Comparison of ENCODE assay signal across 2 cellular contexts in the genomic region with DNA sequence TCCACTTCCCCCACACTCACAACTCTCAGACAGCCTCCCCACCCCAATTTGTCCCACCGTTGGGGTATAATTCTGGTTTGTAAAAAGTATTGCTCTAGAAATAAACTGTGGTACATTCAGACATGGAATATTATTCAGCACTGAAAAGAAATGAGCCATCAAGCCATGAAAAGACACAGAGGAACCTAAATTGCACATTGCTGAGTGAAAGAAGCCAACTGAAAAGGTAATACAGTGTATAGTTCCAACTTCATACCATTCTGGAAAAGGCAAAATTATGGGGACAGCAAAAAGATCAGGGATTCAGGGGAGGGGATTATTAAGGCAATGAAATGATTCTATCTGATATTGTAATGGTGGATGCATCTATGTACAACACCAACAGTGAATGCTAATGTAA.
TF ChIP-seq lines count a peak whose summit lies in the region.

No MANE protein-coding gene starts in this region.

TF ChIP-seq in A549, 52 proteins besides CTCF, POLR2A, EP300 and RAD21:
- no peak for TF ChIP-seq CBX2 (IDR thresholded peaks at IDR 0.05; ENCODE audit: borderline replicate concordance, low read depth)
- peak; percentile 19 to 33; a peak in 2 of 5 replicates for TF ChIP-seq JUN (IDR thresholded peaks at IDR 0.05)
- TF ChIP-seq, protein P1, sequence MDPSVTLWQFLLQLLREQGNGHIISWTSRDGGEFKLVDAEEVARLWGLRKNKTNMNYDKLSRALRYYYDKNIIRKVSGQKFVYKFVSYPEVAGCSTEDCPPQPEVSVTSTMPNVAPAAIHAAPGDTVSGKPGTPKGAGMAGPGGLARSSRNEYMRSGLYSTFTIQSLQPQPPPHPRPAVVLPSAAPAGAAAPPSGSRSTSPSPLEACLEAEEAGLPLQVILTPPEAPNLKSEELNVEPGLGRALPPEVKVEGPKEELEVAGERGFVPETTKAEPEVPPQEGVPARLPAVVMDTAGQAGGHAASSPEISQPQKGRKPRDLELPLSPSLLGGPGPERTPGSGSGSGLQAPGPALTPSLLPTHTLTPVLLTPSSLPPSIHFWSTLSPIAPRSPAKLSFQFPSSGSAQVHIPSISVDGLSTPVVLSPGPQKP (IDR thresholded peaks at IDR 0.05; ENCODE audit: low read depth, low read length): no peak
- TF ChIP-seq POLR2AphosphoS2 (conservative IDR thresholded peaks at IDR 0.05; ENCODE audit: low read length): peak; percentile 54
- TF ChIP-seq TP53 (CRISPR knock-in tag; IDR thresholded peaks at IDR 0.05): no peak
- TF ChIP-seq SREBF2 (IDR thresholded peaks at IDR 0.05): no peak
- no peak for TF ChIP-seq HEYL (CRISPR knock-in tag; IDR thresholded peaks at IDR 0.05)
- no peak for TF ChIP-seq TFCP2L1 (CRISPR knock-in tag; IDR thresholded peaks at IDR 0.05)
- no peak for TF ChIP-seq NR3C1 (IDR thresholded peaks at IDR 0.05)
- TF ChIP-seq KDM1A (IDR thresholded peaks at IDR 0.05; ENCODE audit: low read depth): no peak
- TF ChIP-seq ZFP36 (IDR thresholded peaks at IDR 0.05; ENCODE audit: borderline replicate concordance, partially characterized antibody): no peak
- TF ChIP-seq, protein P2, sequence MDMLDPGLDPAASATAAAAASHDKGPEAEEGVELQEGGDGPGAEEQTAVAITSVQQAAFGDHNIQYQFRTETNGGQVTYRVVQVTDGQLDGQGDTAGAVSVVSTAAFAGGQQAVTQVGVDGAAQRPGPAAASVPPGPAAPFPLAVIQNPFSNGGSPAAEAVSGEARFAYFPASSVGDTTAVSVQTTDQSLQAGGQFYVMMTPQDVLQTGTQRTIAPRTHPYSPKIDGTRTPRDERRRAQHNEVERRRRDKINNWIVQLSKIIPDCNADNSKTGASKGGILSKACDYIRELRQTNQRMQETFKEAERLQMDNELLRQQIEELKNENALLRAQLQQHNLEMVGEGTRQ (IDR thresholded peaks at IDR 0.05): no peak
- TF ChIP-seq MAFK (IDR thresholded peaks at IDR 0.05; ENCODE audit: partially characterized antibody): no peak
- no peak for TF ChIP-seq RFX5 (IDR thresholded peaks at IDR 0.05)
- no peak for TF ChIP-seq NFE2L2 (conservative IDR thresholded peaks at IDR 0.05; ENCODE audit: low read length)
- no peak for TF ChIP-seq FOSL2 (IDR thresholded peaks at IDR 0.05)
- TF ChIP-seq FOSL2 (CRISPR knock-in tag; IDR thresholded peaks at IDR 0.05): no peak
- TF ChIP-seq ZC3H11A (IDR thresholded peaks at IDR 0.05): no peak
- peak; percentile 48; the same call in 1 of the 2 replicates for TF ChIP-seq HOXA7 (CRISPR knock-in tag; IDR thresholded peaks at IDR 0.05)
- TF ChIP-seq HOXB13 (CRISPR knock-in tag; IDR thresholded peaks at IDR 0.05; ENCODE audit: low read depth): no peak
- no peak for TF ChIP-seq ZNF302 (CRISPR knock-in tag; IDR thresholded peaks at IDR 0.05)
- TF ChIP-seq FOSB (CRISPR knock-in tag; IDR thresholded peaks at IDR 0.05): no peak
- TF ChIP-seq, protein P3, sequence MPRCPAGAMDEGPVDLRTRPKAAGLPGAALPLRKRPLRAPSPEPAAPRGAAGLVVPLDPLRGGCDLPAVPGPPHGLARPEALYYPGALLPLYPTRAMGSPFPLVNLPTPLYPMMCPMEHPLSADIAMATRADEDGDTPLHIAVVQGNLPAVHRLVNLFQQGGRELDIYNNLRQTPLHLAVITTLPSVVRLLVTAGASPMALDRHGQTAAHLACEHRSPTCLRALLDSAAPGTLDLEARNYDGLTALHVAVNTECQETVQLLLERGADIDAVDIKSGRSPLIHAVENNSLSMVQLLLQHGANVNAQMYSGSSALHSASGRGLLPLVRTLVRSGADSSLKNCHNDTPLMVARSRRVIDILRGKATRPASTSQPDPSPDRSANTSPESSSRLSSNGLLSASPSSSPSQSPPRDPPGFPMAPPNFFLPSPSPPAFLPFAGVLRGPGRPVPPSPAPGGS (IDR thresholded peaks at IDR 0.05): no peak
TF ChIP-seq in A549: peak in this region for 3.

TF ChIP-seq in IMR-90, 13 proteins besides CTCF, POLR2A, EP300 and RAD21:
- TF ChIP-seq CEBPB (IDR thresholded peaks at IDR 0.05; ENCODE audit: low read depth, low read length) (no peak), MAZ (IDR thresholded peaks at IDR 0.05; ENCODE audit: borderline replicate concordance, low read depth, low read length) (no peak), MAFK (IDR thresholded peaks at IDR 0.05; ENCODE audit: low read depth, low read length) (no peak), FOS (IDR thresholded peaks at IDR 0.05; ENCODE audit: low read depth, low read length) (no peak), RCOR1 (IDR thresholded peaks at IDR 0.05; ENCODE audit: insufficient replicate concordance, low read length) (no peak), MXI1 (IDR thresholded peaks at IDR 0.05; ENCODE audit: borderline replicate concordance, low read depth, low read length) (no peak), BHLHE40 (IDR thresholded peaks at IDR 0.05; ENCODE audit: low read depth, low read length) (no peak), RFX5 (IDR thresholded peaks at IDR 0.05; ENCODE audit: low read depth, low read length) (no peak), CHD1 (IDR thresholded peaks at IDR 0.05; ENCODE audit: low read depth, low read length) (no peak), NFE2L2 (IDR thresholded peaks at IDR 0.05; ENCODE audit: low read depth, low read length) (no peak), SMC3 (IDR thresholded peaks at IDR 0.05; ENCODE audit: low read depth, low read length) (no peak)
- TF ChIP-seq, protein P2 (IDR thresholded peaks at IDR 0.05; ENCODE audit: low read depth, low read length): no peak
- TF ChIP-seq, protein P1 (IDR thresholded peaks at IDR 0.05; ENCODE audit: borderline replicate concordance, low read depth, low read length): no peak
